Comparison of ENCODE assay signal across 14 cellular contexts in genomic region chr12:124688356-124688992, GRCh38.
A peak's percentile ranks its signal among the peaks of the same experiment; 100 is the strongest.
DNase-seq lines count a peak whose midpoint lies in the region; ATAC-seq and TF ChIP-seq lines count a peak whose summit lies in the region.
"Had no signal": no experiment of that assay in that cellular context is flagged by ENCODE, and none has a peak within 500 bp of the region (broad histone marks: within the 10 kb centered on the region; RNA-seq: fewer than 3 reads in every experiment).

No MANE protein-coding gene starts in this region.

- peaks cover 0 to 25% (median 13%) of the 10 kb centered on the region in 11 donors for H3K9me3 ChIP-seq in heart right ventricle
- H3K9me3 ChIP-seq in muscle layer of duodenum (ENCODE audit: control insufficient read depth in 1 of 2, low read length in 2 of 2) = peaks cover 0 to 13% of the 10 kb centered on the region in 2 donors
- H3K9me3 ChIP-seq in transverse colon = peaks cover 0 to 3% of the 10 kb centered on the region in 2 donors

- H3K4me1 ChIP-seq in heart right ventricle = peaks cover 13 to 65% (median 45%) of the 10 kb centered on the region in 9 donors
- peaks cover 13 to 35% of the 10 kb centered on the region in 2 donors for H3K4me1 ChIP-seq in muscle layer of duodenum (ENCODE audit: control insufficient read depth in 1 of 2, insufficient read depth in 2 of 2, low read length in 2 of 2)
- peaks cover 0 to 39% (median 7%) of the 10 kb centered on the region in 4 donors for H3K4me1 ChIP-seq in transverse colon

- H3K36me3 ChIP-seq in heart right ventricle = no peaks in the 10 kb centered on the region
- H3K36me3 ChIP-seq in muscle layer of duodenum (ENCODE audit: control insufficient read depth in 1 of 2, insufficient read depth in 2 of 2, low read length in 2 of 2) = no peaks in the 10 kb centered on the region
- no peaks in the 10 kb centered on the region for H3K36me3 ChIP-seq in transverse colon

- intact Hi-C loops in heart right ventricle (cut with DNase I) (loop anchor here in 4 of 10 donors (5.0 to 10.0 kb wide), 6 partner anchors 44 to 304 kb away; partner anchors contain the start of gene NCOR2 (in 3 of the 4)), cardiac septum (cut with DNase I) (no loop called here), transverse colon (cut with DNase I; ENCODE audit: low total_unique reads) (no loop called here), posterior vena cava (cut with DNase I) (loop anchor here in 1 of 2 donors (5.0 to 10.0 kb wide), 2 partner anchors 59 to 304 kb away; no protein-coding TSS in a partner anchor)

- in situ Hi-C loops in transverse colon (cut with MboI; ENCODE audit: low pct_ligation_motif_present in 1 of 4, low pct_unique_long_range_greater_than_20kb in 1 of 4, low sequenced_read_pairs in 3 of 4) = no loop called here

- TF ChIP-seq CTCF in heart right ventricle (IDR thresholded peaks at IDR 0.05) = no peak
- no peak for TF ChIP-seq CTCF in transverse colon (IDR thresholded peaks at IDR 0.05)

- TF ChIP-seq EP300 in transverse colon (IDR thresholded peaks at IDR 0.05; ENCODE audit: low read depth) = no peak

- H3K27ac ChIP-seq in heart right ventricle (peak overlapping the region; percentile 28 to 91 (median 73)), muscle layer of duodenum (ENCODE audit: low read length) (peak overlapping the region; percentile 70), transverse colon (peak overlapping the region; percentile 39 to 65 (median 50))

- 53 to 56% methylated on average over 6 of the region's 6 CpGs for WGBS in heart right ventricle, 2 donors
- whole genome bisulfite sequencing in transverse colon (ENCODE audit: low coverage in 1 of 2), 2 donors = 53 to 69% methylated on average over 5 to 6 of the region's 6 CpGs

- ATAC-seq in heart right ventricle (peak in 4 of 8 donors; percentile 4 to 34 (median 30)), esophagus mucosa (no peak)

- no peak overlapping the region for H3K4me3 ChIP-seq in heart right ventricle
- no peak overlapping the region for H3K4me3 ChIP-seq in muscle layer of duodenum (ENCODE audit: low read depth in 1 of 2, low read length in 2 of 2)
- no peak overlapping the region for H3K4me3 ChIP-seq in transverse colon
- H3K4me3 ChIP-seq: coronary artery had no signal

- no peak for TF ChIP-seq POLR2A in transverse colon (IDR thresholded peaks at IDR 0.05)

- no peaks in the 10 kb centered on the region for H3K27me3 ChIP-seq in heart right ventricle
- H3K27me3 ChIP-seq in muscle layer of duodenum (ENCODE audit: low read depth, low read length) = no peaks in the 10 kb centered on the region
- H3K27me3 ChIP-seq in transverse colon = no peaks in the 10 kb centered on the region

- no peak for DNase-seq in heart right ventricle
- DNase-seq in cardiac septum (ENCODE audit: low spot score) = no peak
- peak; percentile 88 for DNase-seq in dermis blood vessel endothelial cell
- DNase-seq in transverse colon = no peak
- DNase-seq in NCI-H748 (lab: John Stamatoyannopoulos, UW; ENCODE audit: unreplicated experiment) = no peak
- no peak for DNase-seq in posterior vena cava (ENCODE audit: low spot score)
- DNase-seq: DMS79; NCI-H146; NCI-H526 treated with DMSO at 0.1 percent for 48 hours; stimulated activated CD4-positive, alpha-beta T cell treated with anti-CD3 and anti-CD28 coated beads, Interleukin-12 subunit alpha, Interleukin-12 subunit beta, amount 100 ng/mL, for 4 hours; T1000 had no signal
